ENCODE assay signal across 1 cellular context in the genomic region with DNA sequence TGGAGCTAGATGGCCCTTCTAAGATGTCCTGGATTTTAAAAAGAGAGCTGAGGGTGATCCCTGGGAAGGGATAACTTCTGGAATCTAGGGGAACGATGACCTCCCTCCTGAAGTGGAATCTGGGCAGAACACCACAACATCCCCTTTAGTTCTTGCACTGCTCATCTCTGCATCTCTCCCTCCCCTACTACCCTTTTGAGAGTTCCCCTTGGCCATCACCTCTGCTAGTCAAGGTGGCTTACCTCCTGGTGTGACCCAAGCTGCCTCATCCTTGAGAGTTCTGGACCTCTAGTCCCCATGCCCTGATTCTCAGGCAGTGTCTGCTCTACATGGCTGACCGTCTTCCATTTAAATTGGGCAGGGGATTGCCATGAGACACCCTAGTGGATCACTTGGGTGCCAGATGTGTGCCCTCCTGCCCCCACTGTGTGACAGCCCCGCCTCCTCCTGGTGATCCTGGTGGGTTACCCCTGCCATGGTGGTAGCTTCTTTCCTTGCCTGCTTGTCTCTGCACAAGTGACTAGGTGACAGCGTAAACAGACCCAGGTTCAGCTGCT.
TF ChIP-seq lines count a peak whose summit lies in the region.

No MANE protein-coding gene starts in this region.

TF ChIP-seq in HepG2, 621 proteins besides CTCF, POLR2A, EP300 and RAD21 (continued from another document):
- TF ChIP-seq ZNF224 (CRISPR knock-in tag; IDR thresholded peaks at IDR 0.05) (no peak), ZNF570 (CRISPR knock-in tag; IDR thresholded peaks at IDR 0.05; ENCODE audit: borderline replicate concordance) (no peak)
- TF ChIP-seq, protein P1, sequence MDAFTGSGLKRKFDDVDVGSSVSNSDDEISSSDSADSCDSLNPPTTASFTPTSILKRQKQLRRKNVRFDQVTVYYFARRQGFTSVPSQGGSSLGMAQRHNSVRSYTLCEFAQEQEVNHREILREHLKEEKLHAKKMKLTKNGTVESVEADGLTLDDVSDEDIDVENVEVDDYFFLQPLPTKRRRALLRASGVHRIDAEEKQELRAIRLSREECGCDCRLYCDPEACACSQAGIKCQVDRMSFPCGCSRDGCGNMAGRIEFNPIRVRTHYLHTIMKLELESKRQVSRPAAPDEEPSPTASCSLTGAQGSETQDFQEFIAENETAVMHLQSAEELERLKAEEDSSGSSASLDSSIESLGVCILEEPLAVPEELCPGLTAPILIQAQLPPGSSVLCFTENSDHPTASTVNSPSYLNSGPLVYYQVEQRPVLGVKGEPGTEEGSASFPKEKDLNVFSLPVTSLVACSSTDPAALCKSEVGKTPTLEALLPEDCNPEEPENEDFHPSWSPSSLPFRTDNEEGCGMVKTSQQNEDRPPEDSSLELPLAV (CRISPR knock-in tag; conservative IDR thresholded peaks at IDR 0.05; ENCODE audit: low read depth): no peak
